ENCODE assay signal across 14 cellular contexts in the genomic region with DNA sequence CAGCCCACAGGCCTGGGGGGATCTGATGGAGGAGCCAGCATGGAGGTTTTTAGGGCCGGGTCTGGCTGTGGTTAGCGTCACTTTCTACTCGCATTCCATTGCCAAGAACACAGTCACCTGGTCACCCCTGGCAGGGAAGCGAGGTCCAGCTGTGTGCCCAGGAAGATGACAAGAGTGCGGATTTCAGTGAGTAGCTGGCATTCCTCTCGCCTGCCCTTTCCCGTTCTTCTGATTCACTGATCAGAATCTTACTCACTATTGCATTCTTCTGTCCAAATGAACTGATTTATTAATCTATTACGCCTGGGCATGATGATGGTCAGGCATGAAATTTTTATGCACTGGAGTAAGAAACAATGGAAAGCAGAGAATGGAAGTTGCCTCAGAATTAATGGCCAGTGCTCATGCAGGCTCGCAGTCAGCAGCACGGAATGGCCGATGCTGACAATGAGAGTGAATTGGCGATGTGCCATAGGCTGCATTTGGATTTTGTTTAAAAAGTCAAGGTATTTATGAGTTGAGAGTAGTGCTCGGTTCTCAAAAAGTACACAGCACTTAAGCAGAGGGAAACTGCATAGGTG.
DNase-seq lines count a peak whose midpoint lies in the region; ATAC-seq and TF ChIP-seq lines count a peak whose summit lies in the region.
"Had no signal": no experiment of that assay in that cellular context is flagged by ENCODE, and none has a peak within 500 bp of the region (broad histone marks: within the 10 kb centered on the region; RNA-seq: fewer than 3 reads in every experiment).

No MANE protein-coding gene starts in this region.

- H3K4me1 ChIP-seq in right cardiac atrium (ENCODE audit: control insufficient read depth, insufficient read depth, low read length), result peaks cover 30% of the 10 kb centered on the region

- ATAC-seq in right cardiac atrium (no peak), GM21619 (IDR thresholded peaks at IDR 0.05; ENCODE audit: unreplicated experiment) (no peak)
- ATAC-seq in stimulated activated naive B cell treated with anti-CD40 and anti-IgM and Interleukin-4, amounts not matched to agents 10 μg/mL and 1 μg/mL and 100 μg/mL, for 72 hours (replicated peaks), result no peak
- ATAC-seq: activated CD8-positive, alpha-beta memory T cell treated with anti-CD3 and anti-CD28 coated beads, Interleukin-2, amount 10 ng/mL, durations not matched to agents 7 days and 5 days had no signal

- H3K27ac Mint-ChIP-seq in activated T-cell treated with anti-CD3 and anti-CD28 coated beads, Interleukin-2, amount 50 U/mL, for 24 hours, result peak overlapping the region; percentile 59
- H3K27ac Mint-ChIP-seq in stimulated activated naive B cell treated with anti-CD40 and anti-IgM and Interleukin-4, amounts not matched to agents 10 μg/mL and 1 μg/mL and 100 μg/mL, for 72 hours, result peak overlapping the region; percentile 83
- H3K27ac Mint-ChIP-seq: activated CD8-positive, alpha-beta memory T cell treated with anti-CD3 and anti-CD28 coated beads, Interleukin-2, amount 10 ng/mL, durations not matched to agents 7 days and 5 days had no signal

- H3K9me3 ChIP-seq in right cardiac atrium (ENCODE audit: control insufficient read depth, low read length), result no peaks in the 10 kb centered on the region

- 0 out of 2 replicates have a peak overlapping the region, but pooled peaks have one; percentile 3 for H3K27ac ChIP-seq in VCaP
- peak overlapping the region; percentile 89 for H3K27ac ChIP-seq in right cardiac atrium (ENCODE audit: low read length)

- no peak overlapping the region for H3K4me3 Mint-ChIP-seq in activated T-cell treated with anti-CD3 and anti-CD28 coated beads, Interleukin-2, amount 50 U/mL, for 24 hours
- no peak overlapping the region for H3K4me3 Mint-ChIP-seq in stimulated activated naive B cell treated with anti-CD40 and anti-IgM and Interleukin-4, amounts not matched to agents 10 μg/mL and 1 μg/mL and 100 μg/mL, for 72 hours
- H3K4me3 Mint-ChIP-seq: activated CD8-positive, alpha-beta memory T cell treated with anti-CD3 and anti-CD28 coated beads, Interleukin-2, amount 10 ng/mL, durations not matched to agents 7 days and 5 days had no signal

- no peak overlapping the region for H3K4me3 ChIP-seq in right cardiac atrium (ENCODE audit: low read length)

- intact Hi-C loops in right cardiac atrium (cut with DNase I), result no loop called here

- no peaks in the 10 kb centered on the region for H3K27me3 ChIP-seq in right cardiac atrium (ENCODE audit: control insufficient read depth, insufficient read depth)

- CTCF ChIA-PET in HEK293T (lab: Yijun Ruan, JAX), result no interaction called here

- 65% methylated on average over 13 of the region's 13 CpGs for WGBS in right cardiac atrium

- H3K4me1 Mint-ChIP-seq in activated T-cell treated with anti-CD3 and anti-CD28 coated beads, Interleukin-2, amount 50 U/mL, for 24 hours (ENCODE audit: low read depth), result peaks cover 91% of the 10 kb centered on the region
- H3K4me1 Mint-ChIP-seq in stimulated activated naive B cell treated with anti-CD40 and anti-IgM and Interleukin-4, amounts not matched to agents 10 μg/mL and 1 μg/mL and 100 μg/mL, for 72 hours, result peaks cover 62 to 99% of the 10 kb centered on the region in 2 donors

- no peaks in the 10 kb centered on the region for H3K27me3 Mint-ChIP-seq in activated T-cell treated with anti-CD3 and anti-CD28 coated beads, Interleukin-2, amount 50 U/mL, for 24 hours
- no peaks in the 10 kb centered on the region for H3K27me3 Mint-ChIP-seq in stimulated activated naive B cell treated with anti-CD40 and anti-IgM and Interleukin-4, amounts not matched to agents 10 μg/mL and 1 μg/mL and 100 μg/mL, for 72 hours
- H3K27me3 Mint-ChIP-seq: activated CD8-positive, alpha-beta memory T cell treated with anti-CD3 and anti-CD28 coated beads, Interleukin-2, amount 10 ng/mL, durations not matched to agents 7 days and 5 days had no signal

- DNase-seq in activated T-cell treated with anti-CD3 and anti-CD28 coated beads, Interleukin-2, amount 50 U/mL, for 24 hours, result no peak
- no peak for DNase-seq in activated T-cell treated with anti-CD3 and anti-CD28 coated beads, Interleukin-2, amount 50 U/mL, for 1 hour
- DNase-seq in right cardiac atrium (no peak), cortex of kidney (lab: John Stamatoyannopoulos, UW) (no peak), HEK293T (ENCODE audit: extremely low spot score) (no peak)
- DNase-seq in stimulated activated naive B cell treated with anti-CD40 and anti-IgM and Interleukin-4, amounts not matched to agents 10 μg/mL and 1 μg/mL and 100 μg/mL, for 72 hours, result no peak
- DNase-seq: ACHN; activated CD8-positive, alpha-beta memory T cell treated with anti-CD3 and anti-CD28 coated beads, Interleukin-2, amount 10 ng/mL, durations not matched to agents 7 days and 5 days; KBM-7; NCI-H774; stimulated activated CD4-positive, alpha-beta T cell treated with anti-CD3 and anti-CD28 coated beads, Interleukin-1b, Interleukin-23, amount 100 ng/mL, for 48 hours; T-helper 1 cell had no signal

- TF ChIP-seq CTCF in VCaP (conservative IDR thresholded peaks at IDR 0.05), result no peak

- H3K9me3 Mint-ChIP-seq in activated T-cell treated with anti-CD3 and anti-CD28 coated beads, Interleukin-2, amount 50 U/mL, for 24 hours, result no peaks in the 10 kb centered on the region
- H3K9me3 Mint-ChIP-seq in stimulated activated naive B cell treated with anti-CD40 and anti-IgM and Interleukin-4, amounts not matched to agents 10 μg/mL and 1 μg/mL and 100 μg/mL, for 72 hours, result no peaks in the 10 kb centered on the region

- peaks cover 16% of the 10 kb centered on the region for H3K36me3 Mint-ChIP-seq in activated T-cell treated with anti-CD3 and anti-CD28 coated beads, Interleukin-2, amount 50 U/mL, for 24 hours (ENCODE audit: low read depth)
- H3K36me3 Mint-ChIP-seq in stimulated activated naive B cell treated with anti-CD40 and anti-IgM and Interleukin-4, amounts not matched to agents 10 μg/mL and 1 μg/mL and 100 μg/mL, for 72 hours, result peaks cover 5 to 30% of the 10 kb centered on the region in 2 donors
- H3K36me3 Mint-ChIP-seq: activated CD8-positive, alpha-beta memory T cell treated with anti-CD3 and anti-CD28 coated beads, Interleukin-2, amount 10 ng/mL, durations not matched to agents 7 days and 5 days had no signal

- POLR2A ChIA-PET in HEK293T (lab: Yijun Ruan, JAX), result no interaction called here

TF ChIP-seq in HEK293T, 16 proteins besides CTCF, POLR2A, EP300 and RAD21:
- TF ChIP-seq FOXK2 (IDR thresholded peaks at IDR 0.05), result no peak
- TF ChIP-seq LEF1 (IDR thresholded peaks at IDR 0.05; ENCODE audit: borderline replicate concordance), result no peak
- no peak for TF ChIP-seq SUZ12 (IDR thresholded peaks at IDR 0.05)
- TF ChIP-seq, protein P1, sequence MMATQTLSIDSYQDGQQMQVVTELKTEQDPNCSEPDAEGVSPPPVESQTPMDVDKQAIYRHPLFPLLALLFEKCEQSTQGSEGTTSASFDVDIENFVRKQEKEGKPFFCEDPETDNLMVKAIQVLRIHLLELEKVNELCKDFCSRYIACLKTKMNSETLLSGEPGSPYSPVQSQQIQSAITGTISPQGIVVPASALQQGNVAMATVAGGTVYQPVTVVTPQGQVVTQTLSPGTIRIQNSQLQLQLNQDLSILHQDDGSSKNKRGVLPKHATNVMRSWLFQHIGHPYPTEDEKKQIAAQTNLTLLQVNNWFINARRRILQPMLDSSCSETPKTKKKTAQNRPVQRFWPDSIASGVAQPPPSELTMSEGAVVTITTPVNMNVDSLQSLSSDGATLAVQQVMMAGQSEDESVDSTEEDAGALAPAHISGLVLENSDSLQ (IDR thresholded peaks at IDR 0.05), result no peak
- no peak for TF ChIP-seq SP1 (IDR thresholded peaks at IDR 0.05)
- no peak for TF ChIP-seq NFRKB (IDR thresholded peaks at IDR 0.05)
- no peak for TF ChIP-seq FOXM1 (IDR thresholded peaks at IDR 0.05; ENCODE audit: borderline replicate concordance)
- TF ChIP-seq ELF4 (IDR thresholded peaks at IDR 0.05), result no peak
- no peak for TF ChIP-seq ARNT (IDR thresholded peaks at IDR 0.05)
- TF ChIP-seq FOXA1 (IDR thresholded peaks at IDR 0.05), result no peak
- TF ChIP-seq BHLHE40 (IDR thresholded peaks at IDR 0.05; ENCODE audit: borderline replicate concordance), result no peak
- TF ChIP-seq L3MBTL2 (conservative IDR thresholded peaks at IDR 0.05), result no peak
- no peak for TF ChIP-seq CTBP1 (IDR thresholded peaks at IDR 0.05; ENCODE audit: borderline replicate concordance)
- TF ChIP-seq ZNF384 (IDR thresholded peaks at IDR 0.05), result no peak
- TF ChIP-seq HDGF (IDR thresholded peaks at IDR 0.05; ENCODE audit: borderline replicate concordance), result no peak
- no peak for TF ChIP-seq TARDBP (IDR thresholded peaks at IDR 0.05)
